2 cellular contexts compared by ENCODE assay signal in genomic region chr19:6677495-6677894, GRCh38.
TF ChIP-seq lines count a peak whose summit lies in the region.

No MANE protein-coding gene starts in this region.

TF ChIP-seq in GM23338, 12 proteins besides CTCF, POLR2A, EP300 and RAD21:
- no peak for TF ChIP-seq JUNB (IDR thresholded peaks at IDR 0.05; ENCODE audit: unreplicated experiment)
- TF ChIP-seq REST (IDR thresholded peaks at IDR 0.05; ENCODE audit: unreplicated experiment), result no peak
- TF ChIP-seq ZNF462 (CRISPR knock-in tag; IDR thresholded peaks at IDR 0.05), result no peak
- no peak for TF ChIP-seq POLR2AphosphoS5 (IDR thresholded peaks at IDR 0.05; ENCODE audit: low read depth)
- no peak for TF ChIP-seq NANOG (IDR thresholded peaks at IDR 0.05; ENCODE audit: borderline replicate concordance)
- no peak for TF ChIP-seq STAT1 (IDR thresholded peaks at IDR 0.05; ENCODE audit: unreplicated experiment)
- TF ChIP-seq EZH2 (IDR thresholded peaks at IDR 0.05; ENCODE audit: low read depth, unreplicated experiment), result no peak
- no peak for TF ChIP-seq ZNF114 (CRISPR knock-in tag; IDR thresholded peaks at IDR 0.05)
- no peak for TF ChIP-seq ETS1 (IDR thresholded peaks at IDR 0.05)
- no peak for TF ChIP-seq CREB1 (CRISPR knock-in tag; IDR thresholded peaks at IDR 0.05; ENCODE audit: low read depth)
- no peak for TF ChIP-seq ZNF331 (CRISPR knock-in tag; IDR thresholded peaks at IDR 0.05; ENCODE audit: low read depth)
- TF ChIP-seq EZH2phosphoT487 (IDR thresholded peaks at IDR 0.05; ENCODE audit: unreplicated experiment), result no peak

TF ChIP-seq in GM12878, 131 proteins besides CTCF, POLR2A, EP300 and RAD21:
- no peak for TF ChIP-seq KAT2A (conservative IDR thresholded peaks at IDR 0.05; ENCODE audit: control insufficient read depth, low read depth, low read length)
